In genomic region chr11:57205046-57205671, GRCh38 we compare ENCODE assay signal across 13 cellular contexts. TPM values are rescaled to one million over a fixed set of nuclear protein-coding genes. Genes with fewer than 3 reads are reported as not detected.
DNase-seq lines count a peak whose midpoint lies in the region; ATAC-seq, FAIRE-seq and TF ChIP-seq lines count a peak whose summit lies in the region.
"Had no signal": no experiment of that assay in that cellular context is flagged by ENCODE, and none has a peak within 500 bp of the region (broad histone marks: within the 10 kb centered on the region; RNA-seq: fewer than 3 reads in every experiment).

No MANE protein-coding gene starts in this region.

- H3K36me3 ChIP-seq in H1 (ENCODE audit: control insufficient read depth in 2 of 4, insufficient read depth in 4 of 4, low read length in 3 of 4), result no peaks in the 10 kb centered on the region
- H3K36me3 ChIP-seq in keratinocyte (ENCODE audit: control insufficient read depth in 2 of 2, extremely low read depth in 1 of 2, insufficient read depth in 2 of 2, low read length in 2 of 2), result no peaks in the 10 kb centered on the region
- no peaks in the 10 kb centered on the region for H3K36me3 ChIP-seq in kidney (ENCODE audit: control insufficient read depth in 1 of 2, insufficient read depth in 2 of 2, low read length in 2 of 2)
- H3K36me3 ChIP-seq: thyroid gland had no signal

- H3K27me3 Mint-ChIP-seq in activated CD4-positive, alpha-beta memory T cell treated with anti-CD3 and anti-CD28 coated beads, Interleukin-2, amount 10 ng/mL, durations not matched to agents 7 days and 5 days, result no peaks in the 10 kb centered on the region

- intact Hi-C loops in kidney (cut with DNase I), result no loop called here

- H3K27me3 ChIP-seq in H1 (replicated peaks in 1 of 4; ENCODE audit: control insufficient read depth in 3 of 4, extremely low read depth in 1 of 4, insufficient read depth in 3 of 4, low read length in 3 of 4) (no peaks in the 10 kb centered on the region), keratinocyte (ENCODE audit: control insufficient read depth, extremely low read depth, insufficient read depth, low read length) (peaks cover 14% of the 10 kb centered on the region)
- H3K27me3 ChIP-seq: thyroid gland had no signal

- no peak overlapping the region; the same call in 1 of the 2 replicates for H3K18ac ChIP-seq in H1 (ENCODE audit: extremely low read depth, low read length)

- CTCF ChIA-PET in A549 (lab: Yijun Ruan, JAX) (interaction anchor here (0.8 to 2.3 kb wide), 3 partner anchors 8 to 364 kb away, joined by 3 to 9 read pairs (median 5); no protein-coding TSS in a partner anchor), H1 (lab: Charles Lee; ENCODE audit: partially characterized antibody) (interaction anchor here (1.0 to 4.5 kb wide), 7 partner anchors 10 to 75 kb away, joined by 3 to 38 read pairs (median 4); partner anchors contain the start of genes APLNR and LRRC55)
- CTCF ChIA-PET in activated CD4-positive, alpha-beta memory T cell treated with anti-CD3 and anti-CD28 coated beads, Interleukin-2, amount 10 ng/mL, durations not matched to agents 7 days and 5 days (lab: Charles Lee), result no interaction called here

- H4K91ac ChIP-seq in H1 (replicated peaks; ENCODE audit: insufficient read length, low read length), result peak overlapping the region; percentile 1

- no peak overlapping the region for H3K56ac ChIP-seq in H1 (replicated peaks; ENCODE audit: insufficient read length, low read depth, low read length)

- peak overlapping the region in 1 of 2 experiments; percentile 5; a peak in 3 of 6 replicates for H3K27ac ChIP-seq in A549
- H3K27ac ChIP-seq in H1 (ENCODE audit: low read depth, low read length), result no peak overlapping the region
- no peak overlapping the region for H3K27ac ChIP-seq in keratinocyte (ENCODE audit: control insufficient read depth, insufficient read depth, low read length)
- H3K27ac ChIP-seq in kidney (ENCODE audit: low read depth in 2 of 2, low read length in 2 of 2), result no peak overlapping the region
- H3K27ac ChIP-seq: thyroid gland had no signal

- peak in 1 of 2 experiments; percentile 90; a peak in 4 of 6 replicates for ATAC-seq in A549
- no peak for ATAC-seq in GM18520 (IDR thresholded peaks at IDR 0.05; ENCODE audit: unreplicated experiment)

- TF ChIP-seq CTCF in A549 (IDR thresholded peaks at IDR 0.05) (no peak), H1 (IDR thresholded peaks at IDR 0.05; ENCODE audit: control extremely low read depth in 1 of 3, insufficient read depth in 1 of 3, low read depth in 1 of 3, low read length in 3 of 3) (no peak), keratinocyte (optimal IDR thresholded peaks at IDR 0.05 in 1 of 3, IDR thresholded peaks at IDR 0.05 in 1 of 3, conservative IDR thresholded peaks at IDR 0.05 in 1 of 3; ENCODE audit: extremely low read depth in 1 of 3, insufficient read depth in 2 of 3, low read length in 3 of 3) (peak in 2 of 3 experiments; percentile 12 to 34), kidney (IDR thresholded peaks at IDR 0.05; ENCODE audit: borderline replicate concordance, extremely low read depth, insufficient read depth) (no peak)

- H3K4me3 ChIP-seq in A549 (no peak overlapping the region), H1 (ENCODE audit: extremely low read depth in 1 of 4, insufficient read depth in 2 of 4, low read depth in 3 of 4, low read length in 4 of 4) (peak overlapping the region in 1 of 4 experiments; percentile 4; a peak in 1 of 8 replicates), keratinocyte (ENCODE audit: control insufficient read depth in 2 of 3, extremely low read depth in 1 of 3, insufficient read depth in 2 of 3, low read depth in 1 of 3, low read length in 3 of 3) (no peak overlapping the region), kidney (ENCODE audit: low read length in 2 of 2) (no peak overlapping the region)
- H3K4me3 ChIP-seq: thyroid gland had no signal

- H2BK20ac ChIP-seq in H1 (ENCODE audit: low read length), result peak overlapping the region; percentile 68

- H4K20me1 ChIP-seq in H1 (replicated peaks in 1 of 2; ENCODE audit: control insufficient read depth in 1 of 2, insufficient read depth in 2 of 2, low read length in 2 of 2) (no peaks in the 10 kb centered on the region), keratinocyte (ENCODE audit: control insufficient read depth, extremely low read depth, insufficient read depth, low read length) (no peaks in the 10 kb centered on the region)

- H3K9me1 ChIP-seq in keratinocyte (ENCODE audit: control insufficient read depth, extremely low read depth, insufficient read depth, low read length), result no peaks in the 10 kb centered on the region

- TF ChIP-seq POLR2A in A549 (IDR thresholded peaks at IDR 0.05; ENCODE audit: low read length) (no peak), H1 (IDR thresholded peaks at IDR 0.05; ENCODE audit: control extremely low read depth in 1 of 2, low read depth in 2 of 2, low read length in 2 of 2) (no peak)

- no peak overlapping the region for H4K8ac ChIP-seq in H1 (ENCODE audit: extremely low read depth, insufficient read depth, low read length)

- H2BK5ac ChIP-seq in H1 (ENCODE audit: low read depth, low read length), result peak overlapping the region; percentile 72; the same call in 1 of the 2 replicates

- H3K23me2 ChIP-seq in H1 (ENCODE audit: low read depth, low read length), result no peaks in the 10 kb centered on the region; the same call in 1 of the 2 replicates

- H3K79me2 ChIP-seq in H1 (ENCODE audit: control insufficient read depth in 1 of 2, insufficient read depth in 2 of 2, low read length in 2 of 2) (no peaks in the 10 kb centered on the region), keratinocyte (ENCODE audit: control insufficient read depth, insufficient read depth, low read length) (no peaks in the 10 kb centered on the region)

- peak overlapping the region; percentile 47 for H2BK120ac ChIP-seq in H1 (replicated peaks; ENCODE audit: low read depth, low read length)

- dilution Hi-C loops in keratinocyte (cut with MboI; ENCODE audit: extremely low pct_ligation_motif_present, low sequenced_read_pairs), result no loop called here

- no peaks in the 10 kb centered on the region for H3K36me3 Mint-ChIP-seq in activated CD4-positive, alpha-beta memory T cell treated with anti-CD3 and anti-CD28 coated beads, Interleukin-2, amount 10 ng/mL, durations not matched to agents 7 days and 5 days (ENCODE audit: low read depth)
- H3K36me3 Mint-ChIP-seq: naive B cell had no signal

- FAIRE-seq in A549 (lab: Jason Lieb, UNC), result no peak
- FAIRE-seq in H1 (lab: Jason Lieb, UNC), result peak; percentile 24
- no peak for FAIRE-seq in keratinocyte (lab: Jason Lieb, UNC)
- no peak for FAIRE-seq in kidney (lab: Jason Lieb, UNC)
- FAIRE-seq: frontal cortex had no signal

- H3K9me3 ChIP-seq in A549, result no peaks in the 10 kb centered on the region
- no peaks in the 10 kb centered on the region for H3K9me3 ChIP-seq in H1 (ENCODE audit: insufficient read depth in 2 of 2, low read depth in 1 of 2, low read length in 1 of 2)
- H3K9me3 ChIP-seq in keratinocyte (ENCODE audit: control insufficient read depth, low read depth, low read length), result no peaks in the 10 kb centered on the region
- no peaks in the 10 kb centered on the region for H3K9me3 ChIP-seq in kidney (ENCODE audit: control insufficient read depth in 1 of 2, low read length in 2 of 2)
- H3K9me3 ChIP-seq: thyroid gland had no signal

- no peak for TF ChIP-seq EP300 in A549 (IDR thresholded peaks at IDR 0.05)
- no peak for TF ChIP-seq EP300 in H1 (IDR thresholded peaks at IDR 0.05; ENCODE audit: borderline replicate concordance in 1 of 2, low read depth in 2 of 2, low read length in 2 of 2)

- POLR2A ChIA-PET in A549 (lab: Yijun Ruan, JAX) (no interaction called here), H1 (lab: Charles Lee; ENCODE audit: partially characterized antibody) (interaction anchor here (1.3 kb wide), 1 partner anchor 12 kb away, joined by 4 read pairs; no protein-coding TSS in a partner anchor)
- POLR2A ChIA-PET in activated CD4-positive, alpha-beta memory T cell treated with anti-CD3 and anti-CD28 coated beads, Interleukin-2, amount 10 ng/mL, durations not matched to agents 7 days and 5 days (lab: Charles Lee), result no interaction called here

- H3K23ac ChIP-seq in H1 (ENCODE audit: insufficient read length), result no peak overlapping the region

- H3K79me1 ChIP-seq in H1 (ENCODE audit: low read depth, low read length), result no peaks in the 10 kb centered on the region

- no peaks in the 10 kb centered on the region for H3K4me1 Mint-ChIP-seq in activated CD4-positive, alpha-beta memory T cell treated with anti-CD3 and anti-CD28 coated beads, Interleukin-2, amount 10 ng/mL, durations not matched to agents 7 days and 5 days
- H3K4me1 Mint-ChIP-seq: naive B cell had no signal

- no peak overlapping the region for H3K4me3 Mint-ChIP-seq in activated CD4-positive, alpha-beta memory T cell treated with anti-CD3 and anti-CD28 coated beads, Interleukin-2, amount 10 ng/mL, durations not matched to agents 7 days and 5 days
- H3K4me3 Mint-ChIP-seq: naive B cell had no signal

- no peak overlapping the region for H3K4me2 ChIP-seq in A549
- H3K4me2 ChIP-seq in H1 (ENCODE audit: insufficient read depth in 1 of 2, low read depth in 2 of 2, low read length in 2 of 2), result peak overlapping the region; percentile 38 to 44
- no peak overlapping the region for H3K4me2 ChIP-seq in keratinocyte (ENCODE audit: control insufficient read depth, extremely low read depth, insufficient read depth, low read depth, low read length)

- peak overlapping the region; percentile 7; the same call in 1 of the 2 replicates for H2BK12ac ChIP-seq in H1 (ENCODE audit: low read depth, low read length)

- H4K5ac ChIP-seq in H1 (ENCODE audit: insufficient read length, low read depth, low read length), result no peak overlapping the region

- H3K9ac ChIP-seq in H1 (replicated peaks in 1 of 4; ENCODE audit: extremely low read depth in 1 of 4, low read depth in 3 of 4, low read length in 3 of 4) (no peak overlapping the region), keratinocyte (ENCODE audit: control insufficient read depth, extremely low read depth, insufficient read depth, low read length) (no peak overlapping the region), kidney (ENCODE audit: low read length in 2 of 2) (no peak overlapping the region)

- no peak overlapping the region for H2AFZ ChIP-seq in H1 (ENCODE audit: low read length)
- no peak overlapping the region for H2AFZ ChIP-seq in keratinocyte (ENCODE audit: control insufficient read depth, low read length)

- H3K14ac ChIP-seq in H1 (ENCODE audit: insufficient read length), result no peak overlapping the region

- DNase-seq in A549 (ENCODE audit: low read depth in 1 of 2, low spot score in 1 of 2), result peak in 1 of 2 experiments; percentile 20
- DNase-seq in M059J (ENCODE audit: low read depth), result peak; percentile 10
- DNase-seq in H1 (ENCODE audit: low read depth in 1 of 2, low spot score in 2 of 2), result no peak
- DNase-seq in keratinocyte (ENCODE audit: low read depth, low spot score), result no peak
- no peak for DNase-seq in activated CD4-positive, alpha-beta memory T cell treated with anti-CD3 and anti-CD28 coated beads, Interleukin-2, amount 10 ng/mL, durations not matched to agents 7 days and 5 days
- DNase-seq in effector CD8-positive, alpha-beta T cell (lab: John Stamatoyannopoulos, UW), result no peak
- DNase-seq in kidney, result no peak
- DNase-seq: activated naive CD4-positive, alpha-beta T cell treated with Interleukin-2 at 50 U/mL for 16 hours; naive B cell; NCI-H1105 treated with DMSO at 0.1 percent for 48 hours; thyroid gland had no signal

- WGBS in A549 (ENCODE audit: missing lambda C conversion rate), result 56% methylated on average over 3 of the region's 3 CpGs
- 74% methylated on average over 3 of the region's 3 CpGs; no CpG with 5 or more reads in 1 of the 2 experiments for WGBS in H1 (ENCODE audit: extremely low coverage in 1 of 2, insufficient coverage in 1 of 2, insufficient read length in 1 of 2, insufficient replicate concordance in 2 of 2, low coverage in 1 of 2, low lambda C conversion rate in 2 of 2, missing lambda C conversion rate in 1 of 2), 2 experiments

- no peak overlapping the region for H3K4ac ChIP-seq in H1 (replicated peaks; ENCODE audit: insufficient read length, low read depth, low read length)

- no peaks in the 10 kb centered on the region for H3K4me1 ChIP-seq in A549
- H3K4me1 ChIP-seq in H1 (replicated peaks in 1 of 4; ENCODE audit: control insufficient read depth in 3 of 4, insufficient read depth in 4 of 4, low read length in 3 of 4), result peaks cover 3 to 16% (median 11%) of the 10 kb centered on the region in 4 experiments; a peak in 5 of 7 replicates
- H3K4me1 ChIP-seq in keratinocyte (ENCODE audit: control insufficient read depth, extremely low read depth, insufficient read depth, low read length), result no peaks in the 10 kb centered on the region
- no peaks in the 10 kb centered on the region for H3K4me1 ChIP-seq in kidney (ENCODE audit: control insufficient read depth in 1 of 2, insufficient read depth in 1 of 2, low read depth in 1 of 2, low read length in 2 of 2)

- no peak overlapping the region for H3K27ac Mint-ChIP-seq in activated CD4-positive, alpha-beta memory T cell treated with anti-CD3 and anti-CD28 coated beads, Interleukin-2, amount 10 ng/mL, durations not matched to agents 7 days and 5 days
- H3K27ac Mint-ChIP-seq: naive B cell had no signal

- H2AK5ac ChIP-seq in H1 (ENCODE audit: low read depth, low read length), result 0 out of 2 replicates have a peak overlapping the region, but pooled peaks have one; percentile 61

- H3K9me3 Mint-ChIP-seq in activated CD4-positive, alpha-beta memory T cell treated with anti-CD3 and anti-CD28 coated beads, Interleukin-2, amount 10 ng/mL, durations not matched to agents 7 days and 5 days, result no peaks in the 10 kb centered on the region

- H2BK15ac ChIP-seq in H1 (ENCODE audit: low read length), result no peak overlapping the region

- TF ChIP-seq RAD21 in A549 (conservative IDR thresholded peaks at IDR 0.05 in 1 of 2, IDR thresholded peaks at IDR 0.05 in 1 of 2), result no peak
- TF ChIP-seq RAD21 in H1 (IDR thresholded peaks at IDR 0.05 in 1 of 2, conservative IDR thresholded peaks at IDR 0.05 in 1 of 2; ENCODE audit: low read depth in 2 of 2, low read length in 2 of 2), result peak in 1 of 2 experiments; percentile 12; a peak in 1 of 4 replicates

RNA-seq across cellular contexts. Expression of gene LRRC55, which starts 23.4 kb away (rescaled TPM):
- polyA plus RNA-seq in A549 (2011; rRNA removed), result 0.04 TPM in 1 of 2 replicates, not detected in the other
- polyA plus RNA-seq in A549 (2012; cell fraction: cytosol; rRNA removed), result under 0.01 TPM in 1 of 2 replicates, not detected in the other
- polyA plus RNA-seq in A549 (2012; cell fraction: nucleus; rRNA removed), result 0.01 TPM in 2 replicates
- 0.01 TPM in 1 of 3 replicates, not detected in the others for polyA plus RNA-seq in A549 (2017; fragmentation: RNase III; extraction: RNeasy Plus Mini Kit Qiagen cat#74134 plus additional on column Dnase treatment)
- polyA minus RNA-seq in A549 (2011; rRNA and poly(A)+ RNA removed), result not detected in 2 replicates
- total RNA-seq in M059J (2014; rRNA removed; shearing (Covaris generic)), result not detected in 2 replicates
- 1.1 and 1.4 TPM in 2 replicates for total RNA-seq in H1 (2021; fragmentation: NEBNext Ultra II Directional; extraction: Animal tissue kit (Norgen Biotek cat#: 25700))
- polyA plus RNA-seq in H1 (2011; rRNA removed), result 0.62 and 0.64 TPM in 2 replicates
- 0.56 TPM for polyA plus RNA-seq in H1 (2011; cell fraction: cytosol; rRNA removed)
- 0.81 TPM for polyA plus RNA-seq in H1 (2011; cell fraction: nucleus; rRNA removed)
- 0.89 to 1.2 TPM (median 0.97 TPM) in 4 replicates for polyA plus RNA-seq in H1 (2012, experiment 1 of 2)
- 0.49 TPM for polyA plus RNA-seq in H1 (2012, experiment 2 of 2)
- 0.53 TPM for polyA plus RNA-seq in H1 (2013, experiment 1 of 2)
- polyA plus RNA-seq in H1 (2013, experiment 2 of 2), result 0.50 TPM
- 0.68 and 0.79 TPM in 2 replicates for polyA minus RNA-seq in H1 (2011; rRNA and poly(A)+ RNA removed)
- polyA minus RNA-seq in H1 (2011; cell fraction: cytosol; rRNA and poly(A)+ RNA removed), result 0.81 TPM
- 1.2 TPM for polyA minus RNA-seq in H1 (2011; cell fraction: nucleus; rRNA and poly(A)+ RNA removed)
- polyA plus RNA-seq in keratinocyte, result not detected in 3 replicates
- polyA plus RNA-seq in keratinocyte (2011; ENCODE audit: low read depth), result not detected
- not detected in 2 replicates for polyA plus RNA-seq in keratinocyte (2011; cell fraction: cytosol; rRNA removed)
- 0.03 TPM in 1 of 2 replicates, not detected in the other for polyA plus RNA-seq in keratinocyte (2011; cell fraction: nucleus; rRNA removed)
- 0.06 TPM in 1 of 2 replicates, not detected in the other for polyA plus RNA-seq in keratinocyte (2012; ENCODE audit: low replicate concordance)
- not detected in 3 replicates for polyA minus RNA-seq in keratinocyte
- polyA minus RNA-seq in keratinocyte (2011; cell fraction: cytosol; rRNA and poly(A)+ RNA removed), result not detected
- polyA minus RNA-seq in keratinocyte (2011; cell fraction: nucleus; rRNA and poly(A)+ RNA removed), result not detected in 2 replicates
- not detected for total RNA-seq in activated CD4-positive, alpha-beta memory T cell treated with anti-CD3 and anti-CD28 coated beads, Interleukin-2, amount 10 ng/mL, durations not matched to agents 7 days and 5 days
- total RNA-seq in kidney, result not detected
- polyA plus RNA-seq in kidney (ENCODE audit: insufficient read depth, low read depth, low replicate concordance), result 0.09 TPM

RNA-seq across cellular contexts. Expression of gene APLNR, which starts 31.9 kb away (rescaled TPM):
- polyA plus RNA-seq in A549 (2011; rRNA removed) (0.08 and 0.14 TPM in 2 replicates), A549 (2017; fragmentation: RNase III; extraction: RNeasy Plus Mini Kit Qiagen cat#74134 plus additional on column Dnase treatment) (0.08 to 0.09 TPM (median 0.08 TPM) in 3 replicates), H1 (2011; rRNA removed) (0.66 and 0.80 TPM in 2 replicates), keratinocyte (0.03 TPM in 1 of 3 replicates, not detected in the others), kidney (ENCODE audit: insufficient read depth, low read depth, low replicate concordance) (16.6 TPM)
- polyA plus RNA-seq in A549 (2012; cell fraction: cytosol; rRNA removed), result 0.05 and 0.10 TPM in 2 replicates
- 0.65 and 0.80 TPM in 2 replicates for polyA plus RNA-seq in A549 (2012; cell fraction: nucleus; rRNA removed)
- polyA minus RNA-seq in A549 (2011; rRNA and poly(A)+ RNA removed), result 0.12 and 0.24 TPM in 2 replicates
- not detected in 2 replicates for total RNA-seq in M059J (2014; rRNA removed; shearing (Covaris generic))
- 0.13 TPM in 1 of 2 replicates, not detected in the other for total RNA-seq in H1 (2021; fragmentation: NEBNext Ultra II Directional; extraction: Animal tissue kit (Norgen Biotek cat#: 25700))
- 0.25 TPM for polyA plus RNA-seq in H1 (2011; cell fraction: cytosol; rRNA removed)
- polyA plus RNA-seq in H1 (2011; cell fraction: nucleus; rRNA removed), result 0.29 TPM
- polyA plus RNA-seq in H1 (2012, experiment 1 of 2), result 0.50 to 2.0 TPM (median 1.0 TPM) in 4 replicates
- 2.3 TPM for polyA plus RNA-seq in H1 (2012, experiment 2 of 2)
- polyA plus RNA-seq in H1 (2013, experiment 1 of 2), result 0.26 TPM
- polyA plus RNA-seq in H1 (2013, experiment 2 of 2), result 0.29 TPM
- 0.50 and 1.1 TPM in 2 replicates for polyA minus RNA-seq in H1 (2011; rRNA and poly(A)+ RNA removed)
- polyA minus RNA-seq in H1 (2011; cell fraction: cytosol; rRNA and poly(A)+ RNA removed), result 0.37 TPM
- not detected for polyA minus RNA-seq in H1 (2011; cell fraction: nucleus; rRNA and poly(A)+ RNA removed)
- not detected for polyA plus RNA-seq in keratinocyte (2011; ENCODE audit: low read depth)
- polyA plus RNA-seq in keratinocyte (2011; cell fraction: cytosol; rRNA removed), result not detected in 2 replicates
- polyA plus RNA-seq in keratinocyte (2011; cell fraction: nucleus; rRNA removed), result not detected in 2 replicates
- 0.17 TPM in 1 of 2 replicates, not detected in the other for polyA plus RNA-seq in keratinocyte (2012; ENCODE audit: low replicate concordance)
- not detected in 3 replicates for polyA minus RNA-seq in keratinocyte
- not detected for polyA minus RNA-seq in keratinocyte (2011; cell fraction: cytosol; rRNA and poly(A)+ RNA removed)
- polyA minus RNA-seq in keratinocyte (2011; cell fraction: nucleus; rRNA and poly(A)+ RNA removed), result not detected in 2 replicates
- total RNA-seq in activated CD4-positive, alpha-beta memory T cell treated with anti-CD3 and anti-CD28 coated beads, Interleukin-2, amount 10 ng/mL, durations not matched to agents 7 days and 5 days, result not detected
- total RNA-seq in kidney, result 5.3 TPM

Comparison
In these comparisons a context has a peak if more than half of its experiments do, and no peak if none do; other contexts are left out.
1. H3K4me2 ChIP-seq: peak in H1 (2 of 2); none in A549 (single experiment) and keratinocyte (single experiment).
2. CTCF ChIP-seq: peak in keratinocyte (2 of 3); none in A549 (single experiment), H1 (0 of 3) and kidney (single experiment).